In the genomic region with DNA sequence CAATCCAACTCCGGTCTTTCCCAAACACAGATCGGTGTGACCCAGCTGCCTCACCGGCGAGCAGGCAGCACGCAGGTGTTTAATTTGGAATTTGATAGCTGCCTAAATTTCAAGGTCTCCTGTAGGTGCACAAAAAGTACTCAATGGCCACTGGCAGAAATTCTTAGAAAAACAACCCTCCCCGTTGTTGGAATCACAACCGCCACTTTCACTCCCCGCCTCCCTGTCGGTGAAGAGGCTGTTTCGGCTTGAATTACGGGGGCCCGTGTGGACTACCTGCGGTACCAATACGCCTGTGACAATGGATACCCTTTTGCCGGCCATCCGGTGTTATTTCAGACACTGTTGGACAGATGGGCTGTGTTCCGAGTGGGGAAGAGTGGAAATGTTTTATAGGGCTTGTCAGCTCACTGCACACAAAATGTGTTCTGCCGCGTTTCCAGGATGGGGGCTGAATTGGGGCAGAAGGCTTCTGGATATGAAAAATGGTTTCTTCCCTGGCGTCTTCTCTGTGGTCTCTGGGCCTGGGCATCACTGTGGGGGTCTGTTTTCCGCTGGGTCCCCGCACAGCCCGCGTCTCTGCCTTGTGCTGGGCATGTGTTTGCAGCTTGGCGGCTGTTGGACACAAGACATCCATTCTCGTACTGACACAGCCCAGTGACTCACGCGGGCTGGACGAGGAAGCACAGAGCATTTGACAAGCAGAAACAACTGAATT, we compare ENCODE assay signal across 1 cellular context.
TF ChIP-seq lines count a peak whose summit lies in the region.

No MANE protein-coding gene starts in this region.

TF ChIP-seq in IMR-90, 13 proteins besides CTCF, POLR2A, EP300 and RAD21 (continued from another document):
- TF ChIP-seq, protein P1, sequence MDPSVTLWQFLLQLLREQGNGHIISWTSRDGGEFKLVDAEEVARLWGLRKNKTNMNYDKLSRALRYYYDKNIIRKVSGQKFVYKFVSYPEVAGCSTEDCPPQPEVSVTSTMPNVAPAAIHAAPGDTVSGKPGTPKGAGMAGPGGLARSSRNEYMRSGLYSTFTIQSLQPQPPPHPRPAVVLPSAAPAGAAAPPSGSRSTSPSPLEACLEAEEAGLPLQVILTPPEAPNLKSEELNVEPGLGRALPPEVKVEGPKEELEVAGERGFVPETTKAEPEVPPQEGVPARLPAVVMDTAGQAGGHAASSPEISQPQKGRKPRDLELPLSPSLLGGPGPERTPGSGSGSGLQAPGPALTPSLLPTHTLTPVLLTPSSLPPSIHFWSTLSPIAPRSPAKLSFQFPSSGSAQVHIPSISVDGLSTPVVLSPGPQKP (IDR thresholded peaks at IDR 0.05; ENCODE audit: borderline replicate concordance, low read depth, low read length): no peak
- TF ChIP-seq MXI1 (IDR thresholded peaks at IDR 0.05; ENCODE audit: borderline replicate concordance, low read depth, low read length): no peak
- no peak for TF ChIP-seq CHD1 (IDR thresholded peaks at IDR 0.05; ENCODE audit: low read depth, low read length)
- TF ChIP-seq SMC3 (IDR thresholded peaks at IDR 0.05; ENCODE audit: low read depth, low read length): no peak
- TF ChIP-seq, protein P2, sequence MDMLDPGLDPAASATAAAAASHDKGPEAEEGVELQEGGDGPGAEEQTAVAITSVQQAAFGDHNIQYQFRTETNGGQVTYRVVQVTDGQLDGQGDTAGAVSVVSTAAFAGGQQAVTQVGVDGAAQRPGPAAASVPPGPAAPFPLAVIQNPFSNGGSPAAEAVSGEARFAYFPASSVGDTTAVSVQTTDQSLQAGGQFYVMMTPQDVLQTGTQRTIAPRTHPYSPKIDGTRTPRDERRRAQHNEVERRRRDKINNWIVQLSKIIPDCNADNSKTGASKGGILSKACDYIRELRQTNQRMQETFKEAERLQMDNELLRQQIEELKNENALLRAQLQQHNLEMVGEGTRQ (IDR thresholded peaks at IDR 0.05; ENCODE audit: low read depth, low read length): no peak
